In the genomic region with DNA sequence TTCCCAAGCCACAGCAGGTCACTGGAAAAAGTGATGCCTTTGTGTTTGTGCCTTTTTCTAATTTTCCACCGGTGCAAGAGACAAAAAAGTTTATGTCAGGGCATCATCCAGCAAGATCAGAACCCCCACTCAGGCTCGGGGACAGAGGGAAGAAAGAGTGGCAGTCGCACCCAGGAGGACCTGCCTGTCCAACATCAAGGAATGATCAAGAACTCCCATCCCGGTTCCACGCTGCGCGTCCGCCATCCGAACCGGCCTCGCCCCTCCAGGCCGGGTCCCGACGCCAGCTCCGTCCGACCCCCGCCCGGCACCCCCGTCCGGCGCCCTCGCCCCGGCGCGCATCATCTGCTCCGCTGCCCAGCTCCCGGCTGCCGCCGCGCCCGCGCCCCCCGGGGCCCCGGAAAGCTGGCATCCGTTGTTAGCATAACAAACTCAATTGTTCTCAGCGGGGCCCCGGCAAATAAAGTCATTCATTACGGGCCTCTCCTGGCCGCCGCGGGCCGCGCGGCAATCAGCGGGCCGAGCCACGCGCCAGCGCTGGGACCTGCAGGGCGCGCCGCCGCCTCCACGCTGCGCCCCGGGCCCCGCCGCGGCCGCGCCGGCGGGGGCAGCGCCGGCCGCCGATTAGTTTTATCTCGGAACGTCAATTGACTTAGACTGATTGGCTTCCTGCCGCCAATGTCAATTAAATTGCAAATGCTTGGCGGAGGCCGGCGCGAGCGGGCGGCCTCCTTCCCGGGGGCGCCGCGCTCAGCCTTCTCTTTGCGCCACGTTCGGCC, we compare ENCODE assay signal across 8 cellular contexts. TPM values are rescaled to one million over a fixed set of nuclear protein-coding genes. Genes with fewer than 3 reads are reported as not detected.
A peak's percentile ranks its signal among the peaks of the same experiment; 100 is the strongest.
DNase-seq lines count a peak whose midpoint lies in the region; ATAC-seq and TF ChIP-seq lines count a peak whose summit lies in the region.

No MANE protein-coding gene starts in this region.

- ATAC-seq in T-helper 17 cell = no peak
- no peak for ATAC-seq in CD4-positive, alpha-beta T cell (ENCODE audit: poor library complexity)

- TF ChIP-seq POLR2A in stomach (IDR thresholded peaks at IDR 0.05) = no peak

- peaks cover 3% of the 10 kb centered on the region for H3K9me3 ChIP-seq in T-helper 17 cell (ENCODE audit: control insufficient read depth, low read length, poor library complexity, severe bottlenecking)
- no peaks in the 10 kb centered on the region for H3K9me3 ChIP-seq in iPS-20b (ENCODE audit: insufficient read depth, low read depth, low read length)
- H3K9me3 ChIP-seq in stomach = peaks cover 0 to 14% (median 8%) of the 10 kb centered on the region in 4 donors
- peaks cover 6% of the 10 kb centered on the region for H3K9me3 ChIP-seq in CD4-positive, alpha-beta T cell (ENCODE audit: control insufficient read depth, low read length)

- peak overlapping the region; percentile 47 for H3K4me3 Mint-ChIP-seq in activated naive CD4-positive, alpha-beta T cell treated with anti-CD3 and anti-CD28 coated beads for 36 hours
- peak overlapping the region; percentile 52 for H3K4me3 Mint-ChIP-seq in T-helper 17 cell
- H3K4me3 Mint-ChIP-seq in CD4-positive, alpha-beta T cell = no peak overlapping the region
- peak overlapping the region in 1 of 2 donors; percentile 84 for H3K4me3 Mint-ChIP-seq in CD14-positive monocyte

- no peak overlapping the region for H3K9ac ChIP-seq in iPS-20b (ENCODE audit: low read depth, low read length)

- H3K27me3 ChIP-seq in iPS-20b (ENCODE audit: insufficient read depth, low read length) (peaks cover 98% of the 10 kb centered on the region), stomach (peaks cover 3 to 98% (median 43%) of the 10 kb centered on the region in 3 donors)
- peaks cover 71% of the 10 kb centered on the region for H3K27me3 ChIP-seq in CD4-positive, alpha-beta T cell (ENCODE audit: control insufficient read depth, insufficient read depth, low read length)

- peaks cover 62% of the 10 kb centered on the region for H3K27me3 Mint-ChIP-seq in activated naive CD4-positive, alpha-beta T cell treated with anti-CD3 and anti-CD28 coated beads for 36 hours (ENCODE audit: low read depth)
- H3K27me3 Mint-ChIP-seq in T-helper 17 cell (peaks cover 73% of the 10 kb centered on the region), CD14-positive monocyte (ENCODE audit: low read depth in 3 of 3) (peaks cover 63 to 74% (median 67%) of the 10 kb centered on the region in 3 donors)
- peaks cover 82% of the 10 kb centered on the region for H3K27me3 Mint-ChIP-seq in CD4-positive, alpha-beta T cell

- H3K36me3 Mint-ChIP-seq in activated naive CD4-positive, alpha-beta T cell treated with anti-CD3 and anti-CD28 coated beads for 36 hours (ENCODE audit: low read depth) = peaks cover 5% of the 10 kb centered on the region
- peaks cover 4% of the 10 kb centered on the region for H3K36me3 Mint-ChIP-seq in T-helper 17 cell (ENCODE audit: low read depth)
- no peaks in the 10 kb centered on the region for H3K36me3 Mint-ChIP-seq in CD4-positive, alpha-beta T cell (ENCODE audit: low read depth)
- no peaks in the 10 kb centered on the region for H3K36me3 Mint-ChIP-seq in CD14-positive monocyte

- no peak overlapping the region for H3K27ac Mint-ChIP-seq in activated naive CD4-positive, alpha-beta T cell treated with anti-CD3 and anti-CD28 coated beads for 36 hours
- H3K27ac Mint-ChIP-seq in T-helper 17 cell = no peak overlapping the region
- no peak overlapping the region for H3K27ac Mint-ChIP-seq in CD4-positive, alpha-beta T cell
- no peak overlapping the region for H3K27ac Mint-ChIP-seq in CD14-positive monocyte

- no peaks in the 10 kb centered on the region for H3K36me3 ChIP-seq in iPS-20b (ENCODE audit: insufficient read depth, low read depth, low read length)
- no peaks in the 10 kb centered on the region for H3K36me3 ChIP-seq in stomach

- 1 to 2% (median 2%) methylated on average over 23 to 83 of the region's 83 CpGs for WGBS in stomach, 5 donors

- H3K4me1 ChIP-seq in iPS-20b (ENCODE audit: insufficient read depth, low read length) (peaks cover 11% of the 10 kb centered on the region; the same call in 1 of the 2 replicates), stomach (peaks cover 5 to 27% (median 20%) of the 10 kb centered on the region in 4 donors)

- H3K4me1 Mint-ChIP-seq in activated naive CD4-positive, alpha-beta T cell treated with anti-CD3 and anti-CD28 coated beads for 36 hours (ENCODE audit: low read depth) = peaks cover 18% of the 10 kb centered on the region
- peaks cover 10% of the 10 kb centered on the region for H3K4me1 Mint-ChIP-seq in T-helper 17 cell
- H3K4me1 Mint-ChIP-seq in CD4-positive, alpha-beta T cell (ENCODE audit: low read depth) = peaks cover 10% of the 10 kb centered on the region
- H3K4me1 Mint-ChIP-seq in CD14-positive monocyte = peaks cover 5% of the 10 kb centered on the region

- TF ChIP-seq EP300 in stomach (IDR thresholded peaks at IDR 0.05) = no peak

- no peak for TF ChIP-seq CTCF in stomach (IDR thresholded peaks at IDR 0.05)
- TF ChIP-seq CTCF in CD4-positive, alpha-beta T cell (IDR thresholded peaks at IDR 0.05) = no peak
- no peak for TF ChIP-seq CTCF in CD14-positive monocyte (IDR thresholded peaks at IDR 0.05)

- DNase-seq in activated naive CD4-positive, alpha-beta T cell treated with anti-CD3 and anti-CD28 coated beads for 36 hours = peak; percentile 19
- DNase-seq in activated naive CD4-positive, alpha-beta T cell treated with anti-CD3 and anti-CD28 coated beads, Interleukin-2, amount 50 U/mL, for 16 hours = no peak
- no peak for DNase-seq in T-helper 17 cell
- no peak for DNase-seq in stomach
- DNase-seq in CD4-positive, alpha-beta T cell = no peak
- DNase-seq in CD14-positive monocyte (ENCODE audit: low spot score) = no peak
- DNase-seq in NCI-H2171 (lab: John Stamatoyannopoulos, UW) = no peak

- no peak overlapping the region for H3K27ac ChIP-seq in iPS-20b (ENCODE audit: low read length)
- no peak overlapping the region for H3K27ac ChIP-seq in stomach
- H3K27ac ChIP-seq in CD4-positive, alpha-beta T cell (ENCODE audit: low read depth, low read length) = no peak overlapping the region

- peaks cover 8% of the 10 kb centered on the region for H3K9me3 Mint-ChIP-seq in activated naive CD4-positive, alpha-beta T cell treated with anti-CD3 and anti-CD28 coated beads for 36 hours
- peaks cover 5% of the 10 kb centered on the region for H3K9me3 Mint-ChIP-seq in CD4-positive, alpha-beta T cell
- peaks cover 6 to 30% (median 15%) of the 10 kb centered on the region in 7 donors for H3K9me3 Mint-ChIP-seq in CD14-positive monocyte

- POLR2A ChIA-PET in CD4-positive, alpha-beta T cell (lab: Charles Lee) = no interaction called here

- CTCF ChIA-PET in activated naive CD4-positive, alpha-beta T cell treated with anti-CD3 and anti-CD28 coated beads for 36 hours (lab: Charles Lee) = interaction anchor here (0.9 to 1.2 kb wide), 2 partner anchors 10 to 429 kb away, joined by 3 read pairs; no protein-coding TSS in a partner anchor
- CTCF ChIA-PET in CD4-positive, alpha-beta T cell (lab: Charles Lee) = no interaction called here

- intact Hi-C loops in activated naive CD4-positive, alpha-beta T cell treated with anti-CD3 and anti-CD28 coated beads for 36 hours (cut with micrococcal nuclease) = loop anchor here (10.0 kb wide), 1 partner anchor 61 kb away; no protein-coding TSS in a partner anchor
- intact Hi-C loops in stomach (cut with DNase I; ENCODE audit: low total_unique reads) = no loop called here
- intact Hi-C loops in CD4-positive, alpha-beta T cell (cut with DNase I, micrococcal nuclease) = no loop called here
- intact Hi-C loops in CD14-positive monocyte (cut with micrococcal nuclease) = no loop called here

- H3K4me3 ChIP-seq in iPS-20b (ENCODE audit: low read length) (peak overlapping the region; percentile 56; the same call in 1 of the 2 replicates), stomach (peak overlapping the region; percentile 20 to 50 (median 34))

RNA-seq across cellular contexts. Expression of gene PAX5, which starts 48.1 kb away (rescaled TPM):
- under 1 TPM; 0.21 to 0.27 TPM for total RNA-seq in activated naive CD4-positive, alpha-beta T cell treated with anti-CD3 and anti-CD28 coated beads for 36 hours
- total RNA-seq in T-helper 17 cell = 10 to 100 TPM in 1 of 2 donors, not detected in 1; 10.1 TPM
- total RNA-seq in stomach = 1 to 10 TPM in 1 of 5 donors, not detected in 4; 1.3 TPM
- polyA plus RNA-seq in stomach = under 1 TPM in 1 of 3 donors, not detected in 2; 0.43 TPM
- under 1 TPM; 0.03 to 0.11 TPM for total RNA-seq in CD4-positive, alpha-beta T cell
- polyA plus RNA-seq in CD14-positive monocyte = under 1 TPM in 1 of 2 donors, not detected in 1; 0.03 TPM
